In genomic region chr1:54565113-54565501, GRCh38 we compare ENCODE assay signal across 1 cellular context.
TF ChIP-seq lines count a peak whose summit lies in the region.

No MANE protein-coding gene starts in this region.

TF ChIP-seq in HepG2, 621 proteins besides CTCF, POLR2A, EP300 and RAD21 (continued from another document):
- no peak for TF ChIP-seq MNT (IDR thresholded peaks at IDR 0.05)
- peak; percentile 50 for TF ChIP-seq TEAD3 (CRISPR knock-in tag; optimal IDR thresholded peaks at IDR 0.05; ENCODE audit: borderline replicate concordance)
- no peak for TF ChIP-seq ZNF569 (CRISPR knock-in tag; IDR thresholded peaks at IDR 0.05; ENCODE audit: borderline replicate concordance)
- TF ChIP-seq ATF4 (CRISPR knock-in tag; IDR thresholded peaks at IDR 0.05), result no peak
- peak; percentile 94 for TF ChIP-seq ESRRA (CRISPR knock-in tag; IDR thresholded peaks at IDR 0.05; ENCODE audit: low read depth)
